ENCODE assay signal across 1 cellular context in the genomic region with DNA sequence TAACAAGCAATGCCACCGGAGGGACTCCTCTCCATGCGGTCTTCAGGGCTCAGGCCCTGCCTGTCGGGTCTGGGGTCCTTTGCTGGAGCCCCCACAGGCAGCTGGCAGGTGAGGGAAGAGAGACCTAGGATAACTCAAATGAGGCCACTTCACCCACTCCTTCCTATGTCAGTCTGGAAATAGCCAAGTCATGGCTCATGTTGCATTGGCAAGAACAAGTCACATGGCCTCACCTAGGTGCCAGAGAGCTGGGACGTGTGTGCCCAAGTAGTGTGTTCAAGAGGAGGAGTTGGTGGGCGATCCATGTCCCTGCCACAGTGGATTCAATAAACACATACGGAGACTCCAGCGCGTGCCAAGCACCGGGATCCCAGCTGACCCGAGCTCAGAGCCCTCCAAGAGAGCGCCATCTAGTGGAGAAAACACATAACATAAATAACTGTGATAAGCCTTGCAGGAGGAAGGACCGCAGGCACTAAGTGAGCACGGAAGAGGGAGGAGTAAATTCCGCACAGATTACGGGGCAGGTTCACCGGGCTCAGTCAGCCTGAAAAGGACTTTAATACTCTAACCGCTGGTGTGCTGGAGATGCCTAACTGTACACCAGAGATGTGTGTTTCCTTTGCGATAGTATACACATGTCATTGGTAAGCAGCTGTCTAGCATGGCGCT.
TF ChIP-seq lines count a peak whose summit lies in the region.

No MANE protein-coding gene starts in this region.

TF ChIP-seq in HepG2, 621 proteins besides CTCF, POLR2A, EP300 and RAD21 (continued from another document):
- TF ChIP-seq, protein P1, sequence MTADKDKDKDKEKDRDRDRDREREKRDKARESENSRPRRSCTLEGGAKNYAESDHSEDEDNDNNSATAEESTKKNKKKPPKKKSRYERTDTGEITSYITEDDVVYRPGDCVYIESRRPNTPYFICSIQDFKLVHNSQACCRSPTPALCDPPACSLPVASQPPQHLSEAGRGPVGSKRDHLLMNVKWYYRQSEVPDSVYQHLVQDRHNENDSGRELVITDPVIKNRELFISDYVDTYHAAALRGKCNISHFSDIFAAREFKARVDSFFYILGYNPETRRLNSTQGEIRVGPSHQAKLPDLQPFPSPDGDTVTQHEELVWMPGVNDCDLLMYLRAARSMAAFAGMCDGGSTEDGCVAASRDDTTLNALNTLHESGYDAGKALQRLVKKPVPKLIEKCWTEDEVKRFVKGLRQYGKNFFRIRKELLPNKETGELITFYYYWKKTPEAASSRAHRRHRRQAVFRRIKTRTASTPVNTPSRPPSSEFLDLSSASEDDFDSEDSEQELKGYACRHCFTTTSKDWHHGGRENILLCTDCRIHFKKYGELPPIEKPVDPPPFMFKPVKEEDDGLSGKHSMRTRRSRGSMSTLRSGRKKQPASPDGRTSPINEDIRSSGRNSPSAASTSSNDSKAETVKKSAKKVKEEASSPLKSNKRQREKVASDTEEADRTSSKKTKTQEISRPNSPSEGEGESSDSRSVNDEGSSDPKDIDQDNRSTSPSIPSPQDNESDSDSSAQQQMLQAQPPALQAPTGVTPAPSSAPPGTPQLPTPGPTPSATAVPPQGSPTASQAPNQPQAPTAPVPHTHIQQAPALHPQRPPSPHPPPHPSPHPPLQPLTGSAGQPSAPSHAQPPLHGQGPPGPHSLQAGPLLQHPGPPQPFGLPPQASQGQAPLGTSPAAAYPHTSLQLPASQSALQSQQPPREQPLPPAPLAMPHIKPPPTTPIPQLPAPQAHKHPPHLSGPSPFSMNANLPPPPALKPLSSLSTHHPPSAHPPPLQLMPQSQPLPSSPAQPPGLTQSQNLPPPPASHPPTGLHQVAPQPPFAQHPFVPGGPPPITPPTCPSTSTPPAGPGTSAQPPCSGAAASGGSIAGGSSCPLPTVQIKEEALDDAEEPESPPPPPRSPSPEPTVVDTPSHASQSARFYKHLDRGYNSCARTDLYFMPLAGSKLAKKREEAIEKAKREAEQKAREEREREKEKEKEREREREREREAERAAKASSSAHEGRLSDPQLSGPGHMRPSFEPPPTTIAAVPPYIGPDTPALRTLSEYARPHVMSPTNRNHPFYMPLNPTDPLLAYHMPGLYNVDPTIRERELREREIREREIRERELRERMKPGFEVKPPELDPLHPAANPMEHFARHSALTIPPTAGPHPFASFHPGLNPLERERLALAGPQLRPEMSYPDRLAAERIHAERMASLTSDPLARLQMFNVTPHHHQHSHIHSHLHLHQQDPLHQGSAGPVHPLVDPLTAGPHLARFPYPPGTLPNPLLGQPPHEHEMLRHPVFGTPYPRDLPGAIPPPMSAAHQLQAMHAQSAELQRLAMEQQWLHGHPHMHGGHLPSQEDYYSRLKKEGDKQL (CRISPR knock-in tag; IDR thresholded peaks at IDR 0.05; ENCODE audit: low read depth): no peak
- TF ChIP-seq ATF1 (CRISPR knock-in tag; IDR thresholded peaks at IDR 0.05) (no peak), HNRNPLL (IDR thresholded peaks at IDR 0.05; ENCODE audit: low read depth, low read length, poor library complexity, severe bottlenecking) (no peak), PHF20 (CRISPR knock-in tag; IDR thresholded peaks at IDR 0.05) (no peak), NCOR1 (IDR thresholded peaks at IDR 0.05; ENCODE audit: borderline replicate concordance, low read length) (no peak), ZNF564 (CRISPR knock-in tag; IDR thresholded peaks at IDR 0.05) (no peak), REXO4 (CRISPR knock-in tag; IDR thresholded peaks at IDR 0.05; ENCODE audit: borderline replicate concordance) (no peak), ZNF790 (CRISPR knock-in tag; IDR thresholded peaks at IDR 0.05; ENCODE audit: borderline replicate concordance) (no peak)
- TF ChIP-seq, protein P2, sequence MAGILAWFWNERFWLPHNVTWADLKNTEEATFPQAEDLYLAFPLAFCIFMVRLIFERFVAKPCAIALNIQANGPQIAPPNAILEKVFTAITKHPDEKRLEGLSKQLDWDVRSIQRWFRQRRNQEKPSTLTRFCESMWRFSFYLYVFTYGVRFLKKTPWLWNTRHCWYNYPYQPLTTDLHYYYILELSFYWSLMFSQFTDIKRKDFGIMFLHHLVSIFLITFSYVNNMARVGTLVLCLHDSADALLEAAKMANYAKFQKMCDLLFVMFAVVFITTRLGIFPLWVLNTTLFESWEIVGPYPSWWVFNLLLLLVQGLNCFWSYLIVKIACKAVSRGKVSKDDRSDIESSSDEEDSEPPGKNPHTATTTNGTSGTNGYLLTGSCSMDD (CRISPR knock-in tag; IDR thresholded peaks at IDR 0.05): no peak
- TF ChIP-seq, protein P3, sequence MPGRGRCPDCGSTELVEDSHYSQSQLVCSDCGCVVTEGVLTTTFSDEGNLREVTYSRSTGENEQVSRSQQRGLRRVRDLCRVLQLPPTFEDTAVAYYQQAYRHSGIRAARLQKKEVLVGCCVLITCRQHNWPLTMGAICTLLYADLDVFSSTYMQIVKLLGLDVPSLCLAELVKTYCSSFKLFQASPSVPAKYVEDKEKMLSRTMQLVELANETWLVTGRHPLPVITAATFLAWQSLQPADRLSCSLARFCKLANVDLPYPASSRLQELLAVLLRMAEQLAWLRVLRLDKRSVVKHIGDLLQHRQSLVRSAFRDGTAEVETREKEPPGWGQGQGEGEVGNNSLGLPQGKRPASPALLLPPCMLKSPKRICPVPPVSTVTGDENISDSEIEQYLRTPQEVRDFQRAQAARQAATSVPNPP (CRISPR knock-in tag; IDR thresholded peaks at IDR 0.05): no peak
- TF ChIP-seq, protein P4, sequence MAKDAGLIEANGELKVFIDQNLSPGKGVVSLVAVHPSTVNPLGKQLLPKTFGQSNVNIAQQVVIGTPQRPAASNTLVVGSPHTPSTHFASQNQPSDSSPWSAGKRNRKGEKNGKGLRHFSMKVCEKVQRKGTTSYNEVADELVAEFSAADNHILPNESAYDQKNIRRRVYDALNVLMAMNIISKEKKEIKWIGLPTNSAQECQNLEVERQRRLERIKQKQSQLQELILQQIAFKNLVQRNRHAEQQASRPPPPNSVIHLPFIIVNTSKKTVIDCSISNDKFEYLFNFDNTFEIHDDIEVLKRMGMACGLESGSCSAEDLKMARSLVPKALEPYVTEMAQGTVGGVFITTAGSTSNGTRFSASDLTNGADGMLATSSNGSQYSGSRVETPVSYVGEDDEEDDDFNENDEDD (CRISPR knock-in tag; IDR thresholded peaks at IDR 0.05; ENCODE audit: borderline replicate concordance): no peak
- TF ChIP-seq, protein P5, sequence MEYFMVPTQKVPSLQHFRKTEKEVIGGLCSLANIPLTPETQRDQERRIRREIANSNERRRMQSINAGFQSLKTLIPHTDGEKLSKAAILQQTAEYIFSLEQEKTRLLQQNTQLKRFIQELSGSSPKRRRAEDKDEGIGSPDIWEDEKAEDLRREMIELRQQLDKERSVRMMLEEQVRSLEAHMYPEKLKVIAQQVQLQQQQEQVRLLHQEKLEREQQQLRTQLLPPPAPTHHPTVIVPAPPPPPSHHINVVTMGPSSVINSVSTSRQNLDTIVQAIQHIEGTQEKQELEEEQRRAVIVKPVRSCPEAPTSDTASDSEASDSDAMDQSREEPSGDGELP (IDR thresholded peaks at IDR 0.05; ENCODE audit: borderline replicate concordance, low read depth): peak; percentile 76; the same call in 1 of the 2 replicates
TF ChIP-seq in HepG2: peak in this region for 15.
